ENCODE assay signal across 8 cellular contexts in the genomic region with DNA sequence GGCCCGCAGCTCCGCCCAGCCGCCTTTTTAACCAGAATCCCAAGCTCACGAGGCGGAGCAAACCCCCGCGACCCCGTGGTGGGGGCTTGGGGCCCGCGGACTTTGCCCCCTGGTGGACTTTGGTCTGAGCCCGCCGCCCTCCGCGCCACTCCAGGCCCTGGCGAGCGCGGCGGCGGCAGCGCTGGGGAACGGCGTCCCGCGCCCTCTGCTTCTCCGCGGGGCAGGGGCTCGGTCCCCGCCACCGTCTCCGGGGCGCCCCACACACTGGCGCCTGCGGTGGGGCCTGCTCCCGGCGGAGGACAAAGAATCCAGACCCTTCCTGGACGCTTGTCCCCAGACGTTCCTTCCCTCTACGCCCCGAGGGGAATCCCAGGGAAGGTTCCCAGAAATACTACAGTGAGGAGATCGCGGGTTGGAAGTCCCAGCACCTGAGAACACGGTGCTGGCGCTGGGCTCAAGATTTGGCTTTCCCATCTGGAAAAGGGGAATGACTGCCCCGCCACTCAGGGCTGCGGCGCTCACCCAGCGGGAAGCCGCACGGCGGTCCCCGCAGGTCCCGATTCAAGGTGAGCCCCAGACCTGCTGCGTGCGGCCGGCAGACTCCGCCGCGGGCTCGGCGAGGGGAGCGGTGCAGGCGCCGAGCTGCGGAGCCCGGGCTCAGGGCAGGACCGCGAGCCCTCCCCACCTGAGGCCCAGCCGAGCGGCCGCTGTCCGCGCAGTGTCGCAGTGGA. TPM values are rescaled to one million over a fixed set of nuclear protein-coding genes. Genes with fewer than 3 reads are reported as not detected.
DNase-seq lines count a peak whose midpoint lies in the region; ATAC-seq and TF ChIP-seq lines count a peak whose summit lies in the region.

A gene (minus strand): TSS at position 1 of the 731 bp plus-strand sequence. CDS start 47 bp downstream, outside the sequence.

- no peaks in the 10 kb centered on the region for H3K79me2 ChIP-seq in neural cell (replicated peaks; ENCODE audit: insufficient read depth, low read length)

- peak within 1 kb of the TSS; percentile 88 for H3K27ac ChIP-seq in SK-N-MC
- H3K27ac ChIP-seq in neural cell (ENCODE audit: low read length) = no peak within 1 kb of the TSS

- H3K9me3 ChIP-seq in ES-I3 (ENCODE audit: control insufficient read depth, insufficient read depth, low read length) (no peaks in the 10 kb centered on the region), SK-N-MC (ENCODE audit: low read depth, low read length) (no peaks in the 10 kb centered on the region), neural cell (ENCODE audit: low read length) (no peaks in the 10 kb centered on the region)

- H3K4me3 ChIP-seq in SK-N-MC = peak within 1 kb of the TSS; percentile 64
- peak within 1 kb of the TSS; percentile 35 to 48 for H3K4me3 ChIP-seq in foreskin fibroblast (ENCODE audit: low read depth in 1 of 2, low read length in 2 of 2)
- peak within 1 kb of the TSS; percentile 23 for H3K4me3 ChIP-seq in neural cell (ENCODE audit: low read length)

- H3K4me2 ChIP-seq in neural cell (ENCODE audit: low read length) = no peak within 1 kb of the TSS

- no peak within 1 kb of the TSS for H2AFZ ChIP-seq in neural cell (ENCODE audit: low read depth, low read length)

- DNase-seq in SK-N-MC (ENCODE audit: low read depth, low spot score) = no peak
- DNase-seq in foreskin fibroblast = peak in 1 of 2 donors; percentile 45
- no peak for DNase-seq in DMS79 (lab: John Stamatoyannopoulos, UW)
- DNase-seq in AML-193 (lab: John Stamatoyannopoulos, UW) = no peak
- no peak for DNase-seq in MV-4-11 (lab: John Stamatoyannopoulos, UW)

- no peaks in the 10 kb centered on the region for H3F3A ChIP-seq in neural cell (ENCODE audit: insufficient read depth, low read length, poor library complexity, severe bottlenecking)

- TF ChIP-seq EP300 in neural cell (conservative IDR thresholded peaks at IDR 0.05; ENCODE audit: poor library complexity, severe bottlenecking) = no peak

- no peak for TF ChIP-seq RAD21 in neural cell (conservative IDR thresholded peaks at IDR 0.05)

- H3K4me1 ChIP-seq in ES-I3 (ENCODE audit: insufficient read depth, low read length) = peaks cover 17% of the 10 kb centered on the region

- peak; percentile 29 for ATAC-seq in GM21576 (IDR thresholded peaks at IDR 0.05; ENCODE audit: unreplicated experiment)

- H4K20me1 ChIP-seq in neural cell (ENCODE audit: insufficient read depth) = no peaks in the 10 kb centered on the region

- H3K36me3 ChIP-seq in ES-I3 (ENCODE audit: insufficient read depth, low read length) = no peaks in the 10 kb centered on the region
- no peaks in the 10 kb centered on the region for H3K36me3 ChIP-seq in SK-N-MC (ENCODE audit: insufficient read depth, low read length)
- H3K36me3 ChIP-seq in neural cell (ENCODE audit: insufficient read depth, low read length) = no peaks in the 10 kb centered on the region

- peak within 1 kb of the TSS; percentile 70 for H3K9ac ChIP-seq in ES-I3 (ENCODE audit: low read depth, low read length)
- no peak within 1 kb of the TSS for H3K9ac ChIP-seq in SK-N-MC (ENCODE audit: insufficient read length)
- no peak within 1 kb of the TSS for H3K9ac ChIP-seq in neural cell (ENCODE audit: low read length)

- peaks cover 32% of the 10 kb centered on the region for H3K27me3 ChIP-seq in neural cell (ENCODE audit: insufficient read depth, low read depth, low read length)

- TF ChIP-seq CTCF in foreskin fibroblast (IDR thresholded peaks at IDR 0.05; ENCODE audit: low read depth, low read length) = no peak
- no peak for TF ChIP-seq CTCF in neural cell (IDR thresholded peaks at IDR 0.05; ENCODE audit: poor library complexity, severe bottlenecking)

- no peaks in the 10 kb centered on the region for H3K9me2 ChIP-seq in neural cell (ENCODE audit: insufficient read depth, low read length)

TF ChIP-seq in neural cell, 6 proteins besides CTCF, POLR2A, EP300 and RAD21:
- TF ChIP-seq EZH2 (IDR thresholded peaks at IDR 0.05; ENCODE audit: borderline replicate concordance, insufficient read depth, low read length, poor library complexity, severe bottlenecking) (peak; percentile 27), SMC3 (conservative IDR thresholded peaks at IDR 0.05; ENCODE audit: poor library complexity) (no peak)

RNA-seq across cellular contexts. Expression of the gene that starts here (rescaled TPM):
- not detected in 2 replicates for polyA plus RNA-seq in neural cell
- not detected in 2 replicates for polyA minus RNA-seq in neural cell
